In genomic region chr2:69683170-69683971, GRCh38 we compare ENCODE assay signal across 3 cellular contexts.
TF ChIP-seq lines count a peak whose summit lies in the region.

No MANE protein-coding gene starts in this region.

TF ChIP-seq in IMR-90, 13 proteins besides CTCF, POLR2A, EP300 and RAD21:
- no peak for TF ChIP-seq USF2 (IDR thresholded peaks at IDR 0.05; ENCODE audit: low read depth, low read length)
- TF ChIP-seq MAFK (IDR thresholded peaks at IDR 0.05; ENCODE audit: low read depth, low read length) = no peak
- TF ChIP-seq NFE2L2 (IDR thresholded peaks at IDR 0.05; ENCODE audit: low read depth, low read length) = no peak
- 0 out of 2 replicates have a peak, but pooled peaks have one; percentile 25 for TF ChIP-seq MXI1 (IDR thresholded peaks at IDR 0.05; ENCODE audit: borderline replicate concordance, low read depth, low read length)

TF ChIP-seq in GM12878, 131 proteins besides CTCF, POLR2A, EP300 and RAD21:
- no peak for TF ChIP-seq E2F8 (IDR thresholded peaks at IDR 0.05; ENCODE audit: low read depth, partially characterized antibody)
- TF ChIP-seq REST (IDR thresholded peaks at IDR 0.05; ENCODE audit: low read depth, low read length) = no peak
- no peak for TF ChIP-seq FOS (IDR thresholded peaks at IDR 0.05; ENCODE audit: borderline replicate concordance, extremely low read depth, insufficient read length)
- TF ChIP-seq EED (IDR thresholded peaks at IDR 0.05; ENCODE audit: low read depth) = peak; percentile 46
- no peak for TF ChIP-seq NFXL1 (IDR thresholded peaks at IDR 0.05; ENCODE audit: borderline replicate concordance)
- TF ChIP-seq NFYA (IDR thresholded peaks at IDR 0.05; ENCODE audit: borderline replicate concordance, low read depth, low read length) = no peak

TF ChIP-seq in HepG2, 621 proteins besides CTCF, POLR2A, EP300 and RAD21:
- TF ChIP-seq CREB1 (IDR thresholded peaks at IDR 0.05) (no peak), CREB1 (CRISPR knock-in tag; IDR thresholded peaks at IDR 0.05) (peak; percentile 25; the same call in 1 of the 2 replicates), EED (CRISPR knock-in tag; IDR thresholded peaks at IDR 0.05) (no peak), ZNF547 (CRISPR knock-in tag; IDR thresholded peaks at IDR 0.05) (no peak), FOXA1 (IDR thresholded peaks at IDR 0.05) (no peak), FOXA1 (CRISPR knock-in tag; IDR thresholded peaks at IDR 0.05) (no peak), ATF7 (IDR thresholded peaks at IDR 0.05) (peak; percentile 75), ATF7 (CRISPR knock-in tag; IDR thresholded peaks at IDR 0.05) (no peak)
